ENCODE assay signal across 19 cellular contexts in the genomic region with DNA sequence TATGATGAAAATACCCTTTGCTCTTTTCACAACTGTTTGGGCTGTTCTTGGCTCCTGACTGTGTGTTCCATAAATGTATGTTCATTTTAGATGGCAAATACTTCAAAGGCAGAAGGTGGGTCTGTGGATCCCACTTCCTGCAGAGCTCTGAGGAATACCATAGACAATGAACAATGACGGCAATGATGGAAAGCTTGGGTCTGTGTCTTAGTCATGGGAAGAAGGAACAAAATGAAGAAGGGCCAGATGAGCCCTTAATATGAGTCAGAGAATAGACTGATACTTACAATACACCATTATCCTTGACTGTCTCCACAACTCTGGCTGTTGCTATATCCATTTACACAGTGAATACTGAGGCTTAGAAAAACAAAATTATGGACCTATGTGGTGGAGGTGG.
DNase-seq lines count a peak whose midpoint lies in the region; ATAC-seq, FAIRE-seq and TF ChIP-seq lines count a peak whose summit lies in the region.
"Had no signal": no experiment of that assay in that cellular context is flagged by ENCODE, and none has a peak within 500 bp of the region (broad histone marks: within the 10 kb centered on the region; RNA-seq: fewer than 3 reads in every experiment).

No MANE protein-coding gene starts in this region.

- in situ Hi-C loops in mammary epithelial cell (cut with MboI; ENCODE audit: low sequenced_read_pairs in 2 of 2): no loop called here

- no peak for TF ChIP-seq POLR2A in breast epithelium (IDR thresholded peaks at IDR 0.05)

- no peaks in the 10 kb centered on the region for H4K20me1 ChIP-seq in mammary epithelial cell (ENCODE audit: insufficient read depth, low read length)

- H3K4me1 Mint-ChIP-seq in stimulated activated effector memory CD8-positive, alpha-beta T cell treated with anti-CD3 and anti-CD28 coated beads, Interleukin-12 subunit alpha, Interleukin-12 subunit beta, amount 100 ng/mL, for 72 hours: no peaks in the 10 kb centered on the region

- CTCF ChIA-PET in mammary epithelial cell (lab: Charles Lee; ENCODE audit: low non-redundant PET): no interaction called here

- H3K27me3 ChIP-seq in mammary epithelial cell (ENCODE audit: insufficient read depth, low read length) (no peaks in the 10 kb centered on the region), breast epithelium (no peaks in the 10 kb centered on the region)

- intact Hi-C loops in mammary epithelial cell (cut with micrococcal nuclease): no loop called here
- intact Hi-C loops in breast epithelium (cut with DNase I; ENCODE audit: low total_unique reads): no loop called here

- H3K4me2 ChIP-seq in mammary epithelial cell (ENCODE audit: insufficient read depth, low read depth, low read length): peak overlapping the region; percentile 19
- H3K4me2 ChIP-seq: A549 had no signal

- H3K9me3 Mint-ChIP-seq in stimulated activated effector memory CD8-positive, alpha-beta T cell treated with anti-CD3 and anti-CD28 coated beads, Interleukin-12 subunit alpha, Interleukin-12 subunit beta, amount 100 ng/mL, for 72 hours: no peaks in the 10 kb centered on the region
- H3K9me3 Mint-ChIP-seq: H9 had no signal

- H3K4me1 ChIP-seq in mammary epithelial cell (ENCODE audit: insufficient read depth, low read length): peaks cover 31% of the 10 kb centered on the region
- no peaks in the 10 kb centered on the region for H3K4me1 ChIP-seq in breast epithelium

- WGBS in mammary epithelial cell (ENCODE audit: low coverage, missing lambda C conversion rate): 0% methylated on average over 1 of the region's 1 CpG

- BruUV-seq in mammary epithelial cell (replicated peaks; lab: Mats Ljungman, UMichigan): no TSS peak

- H3K27ac ChIP-seq in mammary epithelial cell (ENCODE audit: insufficient read depth, low read depth, low read length) (peak overlapping the region; percentile 87), breast epithelium (no peak overlapping the region)
- H3K27ac ChIP-seq: 22Rv1, A549, C4-2B had no signal

- no peaks in the 10 kb centered on the region for H3K36me3 ChIP-seq in mammary epithelial cell (ENCODE audit: insufficient read depth, low read length)
- no peaks in the 10 kb centered on the region for H3K36me3 ChIP-seq in breast epithelium

- dilution Hi-C loops in mammary epithelial cell (cut with HindIII; ENCODE audit: low sequenced_read_pairs): no loop called here

- H3K4me3 Mint-ChIP-seq in stimulated activated effector memory CD8-positive, alpha-beta T cell treated with anti-CD3 and anti-CD28 coated beads, Interleukin-12 subunit alpha, Interleukin-12 subunit beta, amount 100 ng/mL, for 72 hours: no peak overlapping the region
- H3K4me3 Mint-ChIP-seq: CD4-positive, alpha-beta T cell; H9 had no signal

- no peak overlapping the region for H3K27ac Mint-ChIP-seq in stimulated activated effector memory CD8-positive, alpha-beta T cell treated with anti-CD3 and anti-CD28 coated beads, Interleukin-12 subunit alpha, Interleukin-12 subunit beta, amount 100 ng/mL, for 72 hours
- H3K27ac Mint-ChIP-seq: CD4-positive, alpha-beta T cell; H9 had no signal

- DNase-seq in mammary epithelial cell (peak; percentile 94), breast epithelium (ENCODE audit: low spot score in 2 of 2) (no peak), urothelium cell line (ENCODE audit: low spot score) (peak; percentile 68), ureter (ENCODE audit: low spot score) (no peak)
- DNase-seq in stimulated activated CD4-positive, alpha-beta T cell treated with anti-CD3 and anti-CD28 coated beads, Interleukin-4, amount 100 ng/mL, for 24 hours: no peak
- DNase-seq in stimulated activated effector memory CD8-positive, alpha-beta T cell treated with anti-CD3 and anti-CD28 coated beads, Interleukin-12 subunit alpha, Interleukin-12 subunit beta, amount 100 ng/mL, for 72 hours (ENCODE audit: low spot score in 2 of 2): no peak
- DNase-seq: AML-193; CD4-positive, alpha-beta T cell; DMS153; DMS79 treated with DMSO at 0.1 percent for 48 hours; GF-D8; H9 had no signal

- ATAC-seq in SK-N-SH treated with all-trans-retinoic acid at 6 μM for 48 hours (peak; percentile 45; the same call in 2 of the 3 replicates), esophagus mucosa (peak; percentile 42)
- no peak for ATAC-seq in stimulated activated effector memory CD8-positive, alpha-beta T cell treated with anti-CD3 and anti-CD28 coated beads, Interleukin-12 subunit alpha, Interleukin-12 subunit beta, amount 100 ng/mL, for 72 hours
- ATAC-seq: A549 had no signal

- no peak overlapping the region for H2AFZ ChIP-seq in mammary epithelial cell (ENCODE audit: low read depth, low read length)

- no peak for FAIRE-seq in urothelium cell line (lab: Jason Lieb, UNC)
- FAIRE-seq: A549, H1, HepG2 had no signal

- TF ChIP-seq CTCF in mammary epithelial cell (conservative IDR thresholded peaks at IDR 0.05 in 1 of 2, IDR thresholded peaks at IDR 0.05 in 1 of 2; ENCODE audit: extremely low read depth in 1 of 2, insufficient read depth in 1 of 2, low read depth in 1 of 2, low read length in 2 of 2) (no peak), breast epithelium (IDR thresholded peaks at IDR 0.05) (no peak)

- no peaks in the 10 kb centered on the region for H3K79me2 ChIP-seq in mammary epithelial cell (ENCODE audit: insufficient read depth, low read length)

- H3K9me3 ChIP-seq in mammary epithelial cell (replicated peaks; ENCODE audit: insufficient read depth, low read length) (no peaks in the 10 kb centered on the region), breast epithelium (no peaks in the 10 kb centered on the region)
- H3K9me3 ChIP-seq: A549 had no signal

- H3K9ac ChIP-seq in mammary epithelial cell (ENCODE audit: insufficient read depth, low read length): no peak overlapping the region

- H3K4me3 ChIP-seq in mammary epithelial cell (replicated peaks in 1 of 3; ENCODE audit: insufficient read depth in 1 of 3, low read depth in 2 of 3, low read length in 3 of 3) (no peak overlapping the region), breast epithelium (no peak overlapping the region)
- H3K4me3 ChIP-seq: A549 had no signal

- no peaks in the 10 kb centered on the region for H3K36me3 Mint-ChIP-seq in stimulated activated effector memory CD8-positive, alpha-beta T cell treated with anti-CD3 and anti-CD28 coated beads, Interleukin-12 subunit alpha, Interleukin-12 subunit beta, amount 100 ng/mL, for 72 hours

TF ChIP-seq in SK-N-SH treated with all-trans-retinoic acid at 6 μM for 48 hours, 23 proteins besides CTCF, POLR2A, EP300 and RAD21:
- TF ChIP-seq CSRNP3 (CRISPR knock-in tag; IDR thresholded peaks at IDR 0.05): no peak
- TF ChIP-seq, protein P1, sequence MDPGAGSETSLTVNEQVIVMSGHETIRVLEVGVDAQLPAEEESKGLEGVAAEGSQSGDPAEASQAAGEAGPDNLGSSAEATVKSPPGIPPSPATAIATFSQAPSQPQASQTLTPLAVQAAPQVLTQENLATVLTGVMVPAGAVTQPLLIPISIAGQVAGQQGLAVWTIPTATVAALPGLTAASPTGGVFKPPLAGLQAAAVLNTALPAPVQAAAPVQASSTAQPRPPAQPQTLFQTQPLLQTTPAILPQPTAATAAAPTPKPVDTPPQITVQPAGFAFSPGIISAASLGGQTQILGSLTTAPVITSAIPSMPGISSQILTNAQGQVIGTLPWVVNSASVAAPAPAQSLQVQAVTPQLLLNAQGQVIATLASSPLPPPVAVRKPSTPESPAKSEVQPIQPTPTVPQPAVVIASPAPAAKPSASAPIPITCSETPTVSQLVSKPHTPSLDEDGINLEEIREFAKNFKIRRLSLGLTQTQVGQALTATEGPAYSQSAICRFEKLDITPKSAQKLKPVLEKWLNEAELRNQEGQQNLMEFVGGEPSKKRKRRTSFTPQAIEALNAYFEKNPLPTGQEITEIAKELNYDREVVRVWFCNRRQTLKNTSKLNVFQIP (CRISPR knock-in tag; IDR thresholded peaks at IDR 0.05; ENCODE audit: borderline replicate concordance, low read depth): no peak
- TF ChIP-seq GLIS3 (CRISPR knock-in tag; IDR thresholded peaks at IDR 0.05): no peak

Comparison
In these comparisons a context has a peak if more than half of its experiments do, and no peak if none do; other contexts are left out.
1. DNase-seq: peak in mammary epithelial cell (single experiment) and urothelium cell line (single experiment); none in breast epithelium (0 of 2), ureter (single experiment), stimulated activated CD4-positive, alpha-beta T cell treated with anti-CD3 and anti-CD28 coated beads, Interleukin-4, amount 100 ng/mL, for 24 hours (single experiment) and stimulated activated effector memory CD8-positive, alpha-beta T cell treated with anti-CD3 and anti-CD28 coated beads, Interleukin-12 subunit alpha, Interleukin-12 subunit beta, amount 100 ng/mL, for 72 hours (0 of 2).